In genomic region chr12:14256139-14256538, GRCh38 we compare ENCODE assay signal across 8 cellular contexts.
DNase-seq lines count a peak whose midpoint lies in the region; ATAC-seq and TF ChIP-seq lines count a peak whose summit lies in the region.

No MANE protein-coding gene starts in this region.

- H3K4me3 Mint-ChIP-seq in activated CD4-positive, alpha-beta memory T cell treated with anti-CD3 and anti-CD28 coated beads for 36 hours = peak overlapping the region; percentile 67

- H3K4me1 Mint-ChIP-seq in activated CD4-positive, alpha-beta memory T cell treated with anti-CD3 and anti-CD28 coated beads for 36 hours (ENCODE audit: low read depth) = peaks cover 49% of the 10 kb centered on the region

- no peaks in the 10 kb centered on the region for H3K27me3 ChIP-seq in foreskin keratinocyte

- intact Hi-C loops in activated CD4-positive, alpha-beta memory T cell treated with anti-CD3 and anti-CD28 coated beads for 36 hours (cut with micrococcal nuclease) = loop anchor here (1.0 to 5.0 kb wide), 8 partner anchors 17 to 706 kb away; partner anchors contain the start of genes ARHGDIB and ATF7IP

- CTCF ChIA-PET in activated CD4-positive, alpha-beta memory T cell treated with anti-CD3 and anti-CD28 coated beads for 36 hours (lab: Charles Lee) = interaction anchor here (0.6 to 2.5 kb wide), 10 partner anchors 11 to 1498 kb away, joined by 3 to 19 read pairs (median 6); partner anchors contain the start of gene ATF7IP

- H3K27me3 Mint-ChIP-seq in activated CD4-positive, alpha-beta memory T cell treated with anti-CD3 and anti-CD28 coated beads for 36 hours = no peaks in the 10 kb centered on the region

- H3K27ac Mint-ChIP-seq in activated CD4-positive, alpha-beta memory T cell treated with anti-CD3 and anti-CD28 coated beads for 36 hours = peak overlapping the region; percentile 99

- POLR2A ChIA-PET in activated CD4-positive, alpha-beta memory T cell treated with anti-CD3 and anti-CD28 coated beads for 36 hours (lab: Charles Lee) = interaction anchor here (0.6 to 1.8 kb wide), 5 partner anchors 35 to 1060 kb away, joined by 3 to 11 read pairs (median 4); partner anchors contain the start of genes ATF7IP and EMP1

- H3K36me3 Mint-ChIP-seq in activated CD4-positive, alpha-beta memory T cell treated with anti-CD3 and anti-CD28 coated beads for 36 hours = peaks cover 8% of the 10 kb centered on the region

- H3K27ac ChIP-seq in foreskin keratinocyte = peak overlapping the region; percentile 88

- TF ChIP-seq CTCF in foreskin keratinocyte (conservative IDR thresholded peaks at IDR 0.05) = no peak

- H3K9me3 Mint-ChIP-seq in activated CD4-positive, alpha-beta memory T cell treated with anti-CD3 and anti-CD28 coated beads for 36 hours = peaks cover 10% of the 10 kb centered on the region

- peak; percentile 80 for DNase-seq in LHCN-M2 (ENCODE audit: low read depth)
- DNase-seq in activated CD4-positive, alpha-beta memory T cell treated with anti-CD3 and anti-CD28 coated beads for 36 hours = peak; percentile 67
- DNase-seq in foreskin keratinocyte = no peak
- no peak for DNase-seq in stimulated activated naive CD8-positive, alpha-beta T cell treated with anti-CD3 and anti-CD28 coated beads, Interleukin-15, Interleukin-2, amounts not matched to agents 100 U/mL and 50 U/mL, for 24 hours
- DNase-seq in amniotic stem cell (lab: John Stamatoyannopoulos, UW) = no peak
- DNase-seq in NCI-H1436 treated with DMSO at 0.1 percent for 48 hours (lab: John Stamatoyannopoulos, UW) = no peak
- DNase-seq in NOMO-1 treated with DMSO at 0.1 percent for 48 hours (lab: John Stamatoyannopoulos, UW; ENCODE audit: unreplicated experiment) = no peak
- no peak for DNase-seq in NCI-H524 (lab: John Stamatoyannopoulos, UW)

- no peak for ATAC-seq in foreskin keratinocyte
- ATAC-seq in stimulated activated naive CD8-positive, alpha-beta T cell treated with anti-CD3 and anti-CD28 coated beads, Interleukin-15, Interleukin-2, amounts not matched to agents 100 U/mL and 50 U/mL, for 24 hours = peak; percentile 65

- H3K4me1 ChIP-seq in foreskin keratinocyte = peaks cover 18% of the 10 kb centered on the region

Comparison
In these comparisons a context has a peak if more than half of its experiments do, and no peak if none do; other contexts are left out.
1. DNase-seq: peak in LHCN-M2 (single experiment) and activated CD4-positive, alpha-beta memory T cell treated with anti-CD3 and anti-CD28 coated beads for 36 hours (single experiment); none in foreskin keratinocyte (0 of 2), stimulated activated naive CD8-positive, alpha-beta T cell treated with anti-CD3 and anti-CD28 coated beads, Interleukin-15, Interleukin-2, amounts not matched to agents 100 U/mL and 50 U/mL, for 24 hours (single experiment), amniotic stem cell (single experiment), NCI-H1436 treated with DMSO at 0.1 percent for 48 hours (single experiment), NOMO-1 treated with DMSO at 0.1 percent for 48 hours (single experiment) and NCI-H524 (0 of 2).